1 cellular context compared by ENCODE assay signal in the genomic region with DNA sequence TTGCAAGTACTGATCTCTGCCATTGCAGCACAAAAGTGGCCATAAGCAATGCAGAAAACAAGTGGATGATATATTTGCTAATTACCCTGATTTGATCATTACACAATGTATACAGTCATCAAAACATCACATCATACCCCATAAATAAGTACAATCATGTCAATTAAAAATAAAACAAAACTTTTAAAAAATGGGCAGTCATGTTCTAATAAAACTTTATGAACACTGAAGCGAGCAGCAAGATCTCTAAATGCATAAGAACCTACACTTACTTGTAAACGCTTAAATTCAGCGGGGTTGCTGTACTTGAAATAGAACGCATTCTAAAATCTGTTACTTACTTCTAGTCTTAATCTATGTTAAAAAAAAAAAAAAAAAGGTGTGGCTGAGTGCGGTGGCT.
TF ChIP-seq lines count a peak whose summit lies in the region.

No MANE protein-coding gene starts in this region.

TF ChIP-seq in GM12878, 131 proteins besides CTCF, POLR2A, EP300 and RAD21 (continued from another document):
- TF ChIP-seq, protein P1, sequence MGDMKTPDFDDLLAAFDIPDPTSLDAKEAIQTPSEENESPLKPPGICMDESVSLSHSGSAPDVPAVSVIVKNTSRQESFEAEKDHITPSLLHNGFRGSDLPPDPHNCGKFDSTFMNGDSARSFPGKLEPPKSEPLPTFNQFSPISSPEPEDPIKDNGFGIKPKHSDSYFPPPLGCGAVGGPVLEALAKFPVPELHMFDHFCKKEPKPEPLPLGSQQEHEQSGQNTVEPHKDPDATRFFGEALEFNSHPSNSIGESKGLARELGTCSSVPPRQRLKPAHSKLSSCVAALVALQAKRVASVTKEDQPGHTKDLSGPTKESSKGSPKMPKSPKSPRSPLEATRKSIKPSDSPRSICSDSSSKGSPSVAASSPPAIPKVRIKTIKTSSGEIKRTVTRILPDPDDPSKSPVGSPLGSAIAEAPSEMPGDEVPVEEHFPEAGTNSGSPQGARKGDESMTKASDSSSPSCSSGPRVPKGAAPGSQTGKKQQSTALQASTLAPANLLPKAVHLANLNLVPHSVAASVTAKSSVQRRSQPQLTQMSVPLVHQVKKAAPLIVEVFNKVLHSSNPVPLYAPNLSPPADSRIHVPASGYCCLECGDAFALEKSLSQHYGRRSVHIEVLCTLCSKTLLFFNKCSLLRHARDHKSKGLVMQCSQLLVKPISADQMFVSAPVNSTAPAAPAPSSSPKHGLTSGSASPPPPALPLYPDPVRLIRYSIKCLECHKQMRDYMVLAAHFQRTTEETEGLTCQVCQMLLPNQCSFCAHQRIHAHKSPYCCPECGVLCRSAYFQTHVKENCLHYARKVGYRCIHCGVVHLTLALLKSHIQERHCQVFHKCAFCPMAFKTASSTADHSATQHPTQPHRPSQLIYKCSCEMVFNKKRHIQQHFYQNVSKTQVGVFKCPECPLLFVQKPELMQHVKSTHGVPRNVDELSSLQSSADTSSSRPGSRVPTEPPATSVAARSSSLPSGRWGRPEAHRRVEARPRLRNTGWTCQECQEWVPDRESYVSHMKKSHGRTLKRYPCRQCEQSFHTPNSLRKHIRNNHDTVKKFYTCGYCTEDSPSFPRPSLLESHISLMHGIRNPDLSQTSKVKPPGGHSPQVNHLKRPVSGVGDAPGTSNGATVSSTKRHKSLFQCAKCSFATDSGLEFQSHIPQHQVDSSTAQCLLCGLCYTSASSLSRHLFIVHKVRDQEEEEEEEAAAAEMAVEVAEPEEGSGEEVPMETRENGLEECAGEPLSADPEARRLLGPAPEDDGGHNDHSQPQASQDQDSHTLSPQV (IDR thresholded peaks at IDR 0.05) = no peak
TF ChIP-seq in GM12878: peak in this region for 1.
